ENCODE assay signal across 28 cellular contexts in genomic region chr13:64007334-64007733, GRCh38.
"Had no signal": no experiment of that assay in that cellular context is flagged by ENCODE, and none has a peak within 500 bp of the region (broad histone marks: within the 10 kb centered on the region; RNA-seq: fewer than 3 reads in every experiment).

No MANE protein-coding gene starts in this region.

- H3K4me1 ChIP-seq: body of pancreas, breast epithelium had no signal

- H3K27ac ChIP-seq: body of pancreas, breast epithelium, PC-9, RWPE1 had no signal

- H3K9me3 ChIP-seq: body of pancreas, breast epithelium had no signal

- H3K4me3 ChIP-seq: body of pancreas, breast epithelium, PC-9 had no signal

- H3K4me2 ChIP-seq: PC-9 had no signal

- H2AFZ ChIP-seq: PC-9 had no signal

- ATAC-seq: activated CD4-positive, alpha-beta T cell treated with anti-CD3 and anti-CD28 coated beads for 36 hours; activated CD4-positive, CD25-positive, alpha-beta regulatory T cell treated with anti-CD3 and anti-CD28 coated beads, Interleukin-2, amount 50 U/mL, for 24 hours; activated naive CD4-positive, alpha-beta T cell treated with anti-CD3 and anti-CD28 coated beads, Interleukin-2, amount 50 U/mL, for 72 hours; activated T-cell treated with anti-CD3 and anti-CD28 coated beads, Interleukin-2, amount 50 U/mL, for 4 hours; body of pancreas; Right ventricle myocardium inferior; WTC11 had no signal

- H3K36me3 ChIP-seq: breast epithelium had no signal

- FAIRE-seq: RCC 7860, TTC549 had no signal

- DNase-seq: activated CD4-positive, alpha-beta T cell treated with anti-CD3 and anti-CD28 coated beads for 36 hours; activated CD4-positive, alpha-beta T cell treated with anti-CD3 and anti-CD28 coated beads, Interleukin-2, amount 10 ng/mL, durations not matched to agents 7 days and 5 days; activated CD4-positive, alpha-beta T cell treated with anti-CD3 and anti-CD28 coated beads, Interleukin-2, amount 50 U/mL, for 48 hours; activated CD8-positive, alpha-beta memory T cell treated with anti-CD3 and anti-CD28 coated beads, Interleukin-2, amount 50 U/mL, for 4 hours; activated gamma-delta T cell treated with Interleukin-2 at 50 U/mL for 16 hours; activated naive CD4-positive, alpha-beta T cell treated with anti-CD3 and anti-CD28 coated beads for 36 hours; activated T-cell treated with anti-CD3 and anti-CD28 coated beads for 4 hours; activated T-cell treated with anti-CD3 and anti-CD28 coated beads, Interleukin-2, amount 50 U/mL, for 4 hours; amniotic stem cell; aorta; body of pancreas; NCI-H1092 treated with DMSO at 0.1 percent for 48 hours; NCI-H1417; NCI-H146; NCI-H187 treated with DMSO at 0.1 percent for 48 hours; NCI-H2081; NCI-H345; NCI-H524 treated with DMSO at 0.1 percent for 48 hours; NK-92 treated with Interleukin-12 subunit alpha and Interleukin-12 subunit beta, amount 100 ng/mL, for 24 hours; PC-9 had no signal

- H3K27me3 ChIP-seq: body of pancreas, breast epithelium had no signal
